Comparison of ENCODE assay signal across 16 cellular contexts in the genomic region with DNA sequence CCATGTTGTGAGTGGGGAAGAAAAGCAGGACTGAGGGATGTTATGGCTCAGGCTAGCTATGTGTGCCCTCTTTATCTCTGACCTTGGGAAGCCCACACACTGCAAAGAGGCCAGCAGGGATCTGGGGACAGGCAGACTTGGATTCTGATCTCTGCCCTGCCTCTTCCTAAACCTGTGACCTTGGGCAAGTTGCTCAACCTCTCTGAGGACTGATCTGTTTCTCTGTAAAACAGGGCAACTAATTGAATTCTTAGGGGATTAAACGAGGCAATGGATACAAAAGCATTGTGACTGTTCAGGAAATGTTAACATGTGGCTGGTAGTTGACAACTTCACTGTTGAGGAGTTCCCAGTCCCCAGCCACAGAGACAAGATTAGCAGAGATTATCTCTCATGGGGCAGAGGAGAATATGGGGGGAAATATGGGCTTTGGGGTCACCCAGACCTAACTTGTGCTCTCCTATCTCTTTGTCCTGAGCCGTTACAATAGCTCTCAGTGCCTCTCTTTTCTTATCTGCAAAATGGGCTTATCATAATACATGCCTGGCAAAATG.
DNase-seq lines count a peak whose midpoint lies in the region; TF ChIP-seq lines count a peak whose summit lies in the region.
"Had no signal": no experiment of that assay in that cellular context is flagged by ENCODE, and none has a peak within 500 bp of the region (broad histone marks: within the 10 kb centered on the region; RNA-seq: fewer than 3 reads in every experiment).

No MANE protein-coding gene starts in this region.

- H3F3A ChIP-seq in MM.1S (ENCODE audit: insufficient read depth, low read length) = no peaks in the 10 kb centered on the region

- TF ChIP-seq CTCF in chondrocyte (IDR thresholded peaks at IDR 0.05) (no peak), osteoblast (IDR thresholded peaks at IDR 0.05; ENCODE audit: extremely low read depth, low read depth, low read length) (no peak), MM.1S (IDR thresholded peaks at IDR 0.05; ENCODE audit: low read length) (no peak)

- no peak overlapping the region for H3K4me3 ChIP-seq in BLaER1 treated with 17β-estradiol and CSF1 and Interleukin-3, amounts not matched to agents 10 nM and 100 nM
- H3K4me3 ChIP-seq in osteoblast (ENCODE audit: insufficient read depth, low read length) = no peak overlapping the region
- H3K4me3 ChIP-seq in MM.1S (ENCODE audit: low read length) = no peak overlapping the region
- H3K4me3 ChIP-seq: Peyer's patch had no signal

- H3K36me3 ChIP-seq in BLaER1 treated with 17β-estradiol and CSF1 and Interleukin-3, amounts not matched to agents 10 nM and 100 nM = no peaks in the 10 kb centered on the region
- H3K36me3 ChIP-seq in osteoblast (ENCODE audit: insufficient read depth, low read length) (no peaks in the 10 kb centered on the region), MM.1S (replicated peaks; ENCODE audit: insufficient read depth, low read length) (no peaks in the 10 kb centered on the region)
- H3K36me3 ChIP-seq: Peyer's patch had no signal

- no peaks in the 10 kb centered on the region for H3K36me3 Mint-ChIP-seq in chondrocyte (ENCODE audit: low read depth)

- H3K4me2 ChIP-seq in BLaER1 treated with 17β-estradiol and CSF1 and Interleukin-3, amounts not matched to agents 10 nM and 100 nM = peak overlapping the region in 8 of 11 experiments; percentile 9 to 75 (median 30); a peak in 8 of 22 replicates
- H3K4me2 ChIP-seq in osteoblast (ENCODE audit: insufficient read depth, low read length) (no peak overlapping the region), MM.1S (ENCODE audit: low read depth, low read length) (no peak overlapping the region)

- H3K9ac ChIP-seq in BLaER1 treated with 17β-estradiol and CSF1 and Interleukin-3, amounts not matched to agents 10 nM and 100 nM = no peak overlapping the region
- H3K9ac ChIP-seq in MM.1S (ENCODE audit: low read length) = no peak overlapping the region

- H3K79me2 ChIP-seq in osteoblast (ENCODE audit: insufficient read depth, low read length) (no peaks in the 10 kb centered on the region), MM.1S (ENCODE audit: low read length) (no peaks in the 10 kb centered on the region)

- in situ Hi-C loops in SK-MEL-5 (cut with HindIII; ENCODE audit: low pct_unique_long_range_greater_than_20kb, low sequenced_read_pairs) = no loop called here

- peak overlapping the region in 2 of 11 experiments; percentile 57 to 61; a peak in 4 of 22 replicates for H3K27ac ChIP-seq in BLaER1 treated with 17β-estradiol and CSF1 and Interleukin-3, amounts not matched to agents 10 nM and 100 nM
- H3K27ac ChIP-seq in osteoblast (ENCODE audit: low read depth, low read length) (no peak overlapping the region), MM.1S (ENCODE audit: low read length) (no peak overlapping the region)
- H3K27ac ChIP-seq: Peyer's patch had no signal

- H2AFZ ChIP-seq in osteoblast (ENCODE audit: low read length) (peak overlapping the region; percentile 23), MM.1S (ENCODE audit: low read length) (no peak overlapping the region)

- H3K9me3 ChIP-seq in BLaER1 treated with 17β-estradiol and CSF1 and Interleukin-3, amounts not matched to agents 10 nM and 100 nM (replicated peaks in 1 of 11) = no peaks in the 10 kb centered on the region
- H3K9me3 ChIP-seq in osteoblast (ENCODE audit: low read depth, low read length) (no peaks in the 10 kb centered on the region), MM.1S (replicated peaks; ENCODE audit: insufficient read depth, low read length) (no peaks in the 10 kb centered on the region)
- H3K9me3 ChIP-seq: Caco-2, Peyer's patch had no signal

- H3K27me3 ChIP-seq in BLaER1 treated with 17β-estradiol and CSF1 and Interleukin-3, amounts not matched to agents 10 nM and 100 nM = no peaks in the 10 kb centered on the region
- H3K27me3 ChIP-seq in osteoblast (ENCODE audit: insufficient read depth, low read length) = no peaks in the 10 kb centered on the region
- H3K27me3 ChIP-seq in MM.1S (replicated peaks; ENCODE audit: insufficient read depth, low read length) = no peaks in the 10 kb centered on the region; the same call in 1 of the 2 replicates
- H3K27me3 ChIP-seq: Peyer's patch had no signal

- no peaks in the 10 kb centered on the region for H3K9me3 Mint-ChIP-seq in chondrocyte (ENCODE audit: low read depth)

- no peak overlapping the region for H3K27ac Mint-ChIP-seq in chondrocyte (ENCODE audit: unreplicated experiment)

- peaks cover 14 to 67% (median 31%) of the 10 kb centered on the region in 10 experiments; a peak in 19 of 20 replicates for H3K4me1 ChIP-seq in BLaER1 treated with 17β-estradiol and CSF1 and Interleukin-3, amounts not matched to agents 10 nM and 100 nM
- peaks cover 39% of the 10 kb centered on the region for H3K4me1 ChIP-seq in osteoblast (ENCODE audit: insufficient read depth, low read length)
- H3K4me1 ChIP-seq in MM.1S (ENCODE audit: low read length) = no peaks in the 10 kb centered on the region

- no peaks in the 10 kb centered on the region; a peak in 1 of 22 replicates for H4K20me1 ChIP-seq in BLaER1 treated with 17β-estradiol and CSF1 and Interleukin-3, amounts not matched to agents 10 nM and 100 nM
- H4K20me1 ChIP-seq in osteoblast (ENCODE audit: insufficient read depth, low read length) = no peaks in the 10 kb centered on the region
- no peaks in the 10 kb centered on the region for H4K20me1 ChIP-seq in MM.1S (ENCODE audit: insufficient read depth, low read length)

- DNase-seq in SK-MEL-5 (ENCODE audit: low read depth, low spot score) = peak; percentile 10
- peak; percentile 20 for DNase-seq in chondrocyte (ENCODE audit: low spot score)
- no peak for DNase-seq in osteoblast (ENCODE audit: insufficient read length, low spot score, missing footprints)
- no peak for DNase-seq in cortex of kidney (lab: John Stamatoyannopoulos, UW)
- DNase-seq in NCI-H2029 treated with DMSO at 0.1 percent for 48 hours (lab: John Stamatoyannopoulos, UW) = no peak
- no peak for DNase-seq in MM.1S
- DNase-seq: Caco-2, DMS153, EL, NCI-H1092, NCI-H146, NCI-H2081 treated with DMSO at 0.1 percent for 48 hours, NCI-H510A, Peyer's patch, SHP77 had no signal

- no peak overlapping the region for H3K4me3 Mint-ChIP-seq in chondrocyte (ENCODE audit: unreplicated experiment)

- H3K27me3 Mint-ChIP-seq in chondrocyte (ENCODE audit: low read depth) = peaks cover 12% of the 10 kb centered on the region

- no peaks in the 10 kb centered on the region for H3K9me2 ChIP-seq in MM.1S (replicated peaks; ENCODE audit: insufficient read depth, low read length)

- peaks cover 41% of the 10 kb centered on the region for H3K4me1 Mint-ChIP-seq in chondrocyte (ENCODE audit: low read depth)

Comparison
In these comparisons a context has a peak if more than half of its experiments do, and no peak if none do; other contexts are left out.
1. H3K4me2 ChIP-seq: peak in BLaER1 treated with 17β-estradiol and CSF1 and Interleukin-3, amounts not matched to agents 10 nM and 100 nM (8 of 11); none in osteoblast (single experiment) and MM.1S (single experiment).
2. DNase-seq: peak in SK-MEL-5 (single experiment) and chondrocyte (single experiment); none in osteoblast (single experiment), cortex of kidney (single experiment), NCI-H2029 treated with DMSO at 0.1 percent for 48 hours (single experiment) and MM.1S (single experiment).